In genomic region chr20:32013326-32013725, GRCh38 we compare ENCODE assay signal across 1 cellular context.
TF ChIP-seq lines count a peak whose summit lies in the region.

No MANE protein-coding gene starts in this region.

TF ChIP-seq in HepG2, 621 proteins besides CTCF, POLR2A, EP300 and RAD21:
- TF ChIP-seq ZNF770 (CRISPR knock-in tag; IDR thresholded peaks at IDR 0.05) (peak; percentile 94), CEBPB (IDR thresholded peaks at IDR 0.05; ENCODE audit: borderline replicate concordance, low read depth, low read length) (peak; percentile 44; the same call in 1 of the 2 replicates), ZNF607 (CRISPR knock-in tag; IDR thresholded peaks at IDR 0.05; ENCODE audit: borderline replicate concordance) (no peak)
TF ChIP-seq in HepG2: peak in this region for 2.
